Comparison of ENCODE assay signal across 22 cellular contexts in the genomic region with DNA sequence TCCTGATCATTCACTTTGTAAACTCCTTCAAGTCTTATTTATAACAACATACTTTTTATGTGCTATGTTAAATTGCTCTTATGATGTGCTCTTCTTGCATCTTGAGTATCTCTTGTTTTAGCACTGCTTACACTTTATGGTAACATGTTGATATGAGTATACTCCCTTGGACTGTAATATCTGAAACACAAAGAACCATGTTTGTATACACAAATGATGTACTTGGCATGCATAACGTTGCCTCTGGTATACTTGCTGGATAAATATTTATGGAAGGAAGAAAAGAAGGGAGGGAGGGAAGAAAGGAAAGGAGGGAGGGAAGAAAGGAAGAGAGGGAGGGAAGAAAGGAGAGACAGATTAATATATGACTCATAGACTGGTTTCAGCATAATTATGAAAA.
DNase-seq lines count a peak whose midpoint lies in the region; ATAC-seq, FAIRE-seq and TF ChIP-seq lines count a peak whose summit lies in the region.
"Had no signal": no experiment of that assay in that cellular context is flagged by ENCODE, and none has a peak within 500 bp of the region (broad histone marks: within the 10 kb centered on the region; RNA-seq: fewer than 3 reads in every experiment).

No MANE protein-coding gene starts in this region.

- H2AFZ ChIP-seq in Karpas-422 (ENCODE audit: low read length) (peak overlapping the region; percentile 12; the same call in 1 of the 2 replicates), endothelial cell of umbilical vein (ENCODE audit: low read depth, low read length) (no peak overlapping the region), mesenchymal stem cell (ENCODE audit: low read depth, low read length) (no peak overlapping the region)

- H4K91ac ChIP-seq in mesenchymal stem cell (ENCODE audit: low read length), result no peak overlapping the region

- no peak overlapping the region for H3K14ac ChIP-seq in mesenchymal stem cell (ENCODE audit: low read length in 2 of 2)

- H3K9me1 ChIP-seq in endothelial cell of umbilical vein (replicated peaks; ENCODE audit: control insufficient read depth, extremely low read depth, insufficient read depth, low read length), result no peaks in the 10 kb centered on the region

- CTCF ChIA-PET in endothelial cell of umbilical vein (lab: Charles Lee), result no interaction called here

- H3K4me3 ChIP-seq in Karpas-422 (ENCODE audit: low read length) (no peak overlapping the region), endothelial cell of umbilical vein (replicated peaks in 1 of 3; ENCODE audit: insufficient read depth in 1 of 3, low read depth in 1 of 3, low read length in 3 of 3) (no peak overlapping the region), mesenchymal stem cell (ENCODE audit: insufficient read depth in 1 of 2, low read depth in 1 of 2, low read length in 2 of 2) (no peak overlapping the region), brain microvascular endothelial cell (ENCODE audit: low read depth, low read length) (no peak overlapping the region)
- H3K4me3 ChIP-seq: A549; BLaER1 treated with 17β-estradiol and CSF1 and Interleukin-3, amounts not matched to agents 10 nM and 100 nM; GM12878 had no signal

- H3K36me3 ChIP-seq in Karpas-422 (ENCODE audit: insufficient read depth, low read length) (no peaks in the 10 kb centered on the region), endothelial cell of umbilical vein (ENCODE audit: control insufficient read depth in 2 of 2, extremely low read depth in 1 of 2, insufficient read depth in 2 of 2, low read length in 2 of 2) (no peaks in the 10 kb centered on the region), mesenchymal stem cell (ENCODE audit: control insufficient read depth in 1 of 2, insufficient read depth in 2 of 2, low read depth in 1 of 2, low read length in 2 of 2) (no peaks in the 10 kb centered on the region), brain microvascular endothelial cell (replicated peaks) (no peaks in the 10 kb centered on the region)
- H3K36me3 ChIP-seq: BE2C; BLaER1 treated with 17β-estradiol and CSF1 and Interleukin-3, amounts not matched to agents 10 nM and 100 nM had no signal

- H3K4me2 ChIP-seq in Karpas-422 (ENCODE audit: low read depth, low read length, poor library complexity, severe bottlenecking), result no peak overlapping the region
- H3K4me2 ChIP-seq in endothelial cell of umbilical vein (ENCODE audit: insufficient read depth, low read length), result no peak overlapping the region
- no peak overlapping the region for H3K4me2 ChIP-seq in mesenchymal stem cell (ENCODE audit: low read length, poor library complexity, severe bottlenecking)
- H3K4me2 ChIP-seq: A549; BLaER1 treated with 17β-estradiol and CSF1 and Interleukin-3, amounts not matched to agents 10 nM and 100 nM had no signal

- no peak overlapping the region for H2AK5ac ChIP-seq in mesenchymal stem cell (ENCODE audit: low read length, severe bottlenecking)

- H2BK120ac ChIP-seq in mesenchymal stem cell (ENCODE audit: low read depth, low read length), result no peak overlapping the region

- no peak overlapping the region for H3K27ac ChIP-seq in Karpas-422 (ENCODE audit: low read length)
- no peak overlapping the region for H3K27ac ChIP-seq in endothelial cell of umbilical vein (ENCODE audit: insufficient read depth, low read depth, low read length)
- no peak overlapping the region for H3K27ac ChIP-seq in mesenchymal stem cell (ENCODE audit: low read length, poor library complexity, severe bottlenecking)
- H3K27ac ChIP-seq in brain microvascular endothelial cell, result no peak overlapping the region
- H3K27ac ChIP-seq: A549; BLaER1 treated with 17β-estradiol and CSF1 and Interleukin-3, amounts not matched to agents 10 nM and 100 nM had no signal

- H3K9me3 ChIP-seq in Karpas-422 (ENCODE audit: low read length), result no peaks in the 10 kb centered on the region
- H3K9me3 ChIP-seq in endothelial cell of umbilical vein (replicated peaks; ENCODE audit: control insufficient read depth, insufficient read depth, low read length), result no peaks in the 10 kb centered on the region
- no peaks in the 10 kb centered on the region for H3K9me3 ChIP-seq in mesenchymal stem cell (ENCODE audit: control insufficient read depth, low read length)
- H3K9me3 ChIP-seq: A549; BE2C; BLaER1 treated with 17β-estradiol and CSF1 and Interleukin-3, amounts not matched to agents 10 nM and 100 nM had no signal

- H3K18ac ChIP-seq in mesenchymal stem cell (ENCODE audit: low read depth in 1 of 2, low read length in 2 of 2), result no peak overlapping the region

- dilution Hi-C loops in endothelial cell of umbilical vein (cut with MboI; ENCODE audit: extremely low pct_ligation_motif_present, low sequenced_read_pairs), result no loop called here

- in situ Hi-C loops in brain microvascular endothelial cell (cut with HindIII; ENCODE audit: low pct_ligation_motif_present, low sequenced_read_pairs), result no loop called here

- H3K4ac ChIP-seq in mesenchymal stem cell (ENCODE audit: low read depth in 1 of 2, low read length in 2 of 2), result no peak overlapping the region

- no peak overlapping the region for H2BK15ac ChIP-seq in mesenchymal stem cell (ENCODE audit: low read depth, poor library complexity, severe bottlenecking)

- H3K79me1 ChIP-seq in mesenchymal stem cell (replicated peaks; ENCODE audit: low read length, poor library complexity, severe bottlenecking), result no peaks in the 10 kb centered on the region

- H4K20me1 ChIP-seq in Karpas-422 (ENCODE audit: insufficient read depth, low read depth, low read length) (no peaks in the 10 kb centered on the region), endothelial cell of umbilical vein (replicated peaks; ENCODE audit: control insufficient read depth, extremely low read depth, insufficient read depth, low read length) (no peaks in the 10 kb centered on the region)
- H4K20me1 ChIP-seq: BLaER1 treated with 17β-estradiol and CSF1 and Interleukin-3, amounts not matched to agents 10 nM and 100 nM had no signal

- H3K79me2 ChIP-seq in Karpas-422 (ENCODE audit: low read length), result no peaks in the 10 kb centered on the region
- H3K79me2 ChIP-seq in endothelial cell of umbilical vein (ENCODE audit: control insufficient read depth, insufficient read depth, low read length), result no peaks in the 10 kb centered on the region

- no peak overlapping the region for H3K23ac ChIP-seq in mesenchymal stem cell (ENCODE audit: low read length in 2 of 2)

- H3K4me1 ChIP-seq in Karpas-422 (ENCODE audit: low read length) (no peaks in the 10 kb centered on the region), endothelial cell of umbilical vein (ENCODE audit: control insufficient read depth, extremely low read depth, insufficient read depth, low read length) (no peaks in the 10 kb centered on the region), mesenchymal stem cell (ENCODE audit: control insufficient read depth, insufficient read depth, low read depth, low read length) (no peaks in the 10 kb centered on the region)
- H3K4me1 ChIP-seq: BLaER1 treated with 17β-estradiol and CSF1 and Interleukin-3, amounts not matched to agents 10 nM and 100 nM had no signal

- no TSS peak for BruUV-seq in endothelial cell of umbilical vein (replicated peaks; lab: Mats Ljungman, UMichigan)

- ATAC-seq in GM19023 (IDR thresholded peaks at IDR 0.05; ENCODE audit: unreplicated experiment), result no peak
- no peak for ATAC-seq in omental fat pad (ENCODE audit: low FRiP score)
- ATAC-seq: A549, GM12878 had no signal

- no peak for FAIRE-seq in endothelial cell of umbilical vein (lab: Jason Lieb, UNC)
- FAIRE-seq: A549, GM12878 had no signal

- TF ChIP-seq POLR2A in endothelial cell of umbilical vein (IDR thresholded peaks at IDR 0.05; ENCODE audit: low read depth, low read length), result no peak

- H3K27me3 ChIP-seq in Karpas-422 (ENCODE audit: low read length) (no peaks in the 10 kb centered on the region), endothelial cell of umbilical vein (ENCODE audit: control insufficient read depth in 2 of 2, insufficient read depth in 2 of 2, low read length in 2 of 2) (no peaks in the 10 kb centered on the region), mesenchymal stem cell (ENCODE audit: control insufficient read depth in 1 of 2, insufficient read depth in 1 of 2, low read length in 2 of 2) (no peaks in the 10 kb centered on the region), brain microvascular endothelial cell (replicated peaks) (no peaks in the 10 kb centered on the region)
- H3K27me3 ChIP-seq: BE2C; BLaER1 treated with 17β-estradiol and CSF1 and Interleukin-3, amounts not matched to agents 10 nM and 100 nM had no signal

- H2BK5ac ChIP-seq in mesenchymal stem cell (ENCODE audit: low read depth, low read length, poor library complexity, severe bottlenecking), result no peak overlapping the region

- no peak overlapping the region for H3K9ac ChIP-seq in Karpas-422 (ENCODE audit: low read length)
- no peak overlapping the region for H3K9ac ChIP-seq in endothelial cell of umbilical vein (replicated peaks; ENCODE audit: extremely low read depth, insufficient read depth, low read length)
- no peak overlapping the region for H3K9ac ChIP-seq in mesenchymal stem cell (ENCODE audit: low read length)
- H3K9ac ChIP-seq: BLaER1 treated with 17β-estradiol and CSF1 and Interleukin-3, amounts not matched to agents 10 nM and 100 nM had no signal

- POLR2A ChIA-PET in endothelial cell of umbilical vein (lab: Charles Lee), result no interaction called here

- no peak overlapping the region for H4K8ac ChIP-seq in mesenchymal stem cell (ENCODE audit: low read length)

- no peaks in the 10 kb centered on the region for H3K9me2 ChIP-seq in Karpas-422 (replicated peaks; ENCODE audit: insufficient read depth, low read length)

- intact Hi-C loops in endothelial cell of umbilical vein (cut with micrococcal nuclease), result no loop called here

- no peak overlapping the region for H2BK12ac ChIP-seq in mesenchymal stem cell (ENCODE audit: low read length in 2 of 2)

- DNase-seq in H4 (ENCODE audit: low spot score), result peak; percentile 3
- DNase-seq in Karpas-422, result no peak
- peak; percentile 2 for DNase-seq in endothelial cell of umbilical vein (ENCODE audit: low read depth, low spot score)
- DNase-seq in mesenchymal stem cell, result peak; percentile 16
- DNase-seq in omental fat pad (ENCODE audit: low spot score), result no peak
- no peak for DNase-seq in brain microvascular endothelial cell
- DNase-seq: 8988T; ACHN; AML-193; BE2C; CD4-positive, alpha-beta T cell; CD8-positive, alpha-beta memory T cell; DMS153; DND-41; GDM1; GOT3; H7; HCEC 1CT had no signal

- TF ChIP-seq CTCF in endothelial cell of umbilical vein (IDR thresholded peaks at IDR 0.05; ENCODE audit: extremely low read depth in 1 of 2, insufficient read depth in 1 of 2, low read depth in 1 of 2, low read length in 2 of 2), result no peak
- TF ChIP-seq CTCF in omental fat pad (IDR thresholded peaks at IDR 0.05), result no peak
- TF ChIP-seq CTCF in brain microvascular endothelial cell (IDR thresholded peaks at IDR 0.05; ENCODE audit: low read depth, low read length, missing control alignments), result no peak

- 13% methylated on average over 1 of the region's 1 CpG for WGBS in mesenchymal stem cell

TF ChIP-seq in endothelial cell of umbilical vein, 7 proteins besides CTCF, POLR2A, EP300 and RAD21 (continues in another document):
- TF ChIP-seq FOS (IDR thresholded peaks at IDR 0.05; ENCODE audit: borderline replicate concordance, insufficient read depth, low read length) (no peak), EZH2 (IDR thresholded peaks at IDR 0.05; ENCODE audit: borderline replicate concordance, low read depth, low read length, severe bottlenecking) (no peak), GATA2 (IDR thresholded peaks at IDR 0.05; ENCODE audit: insufficient read depth, insufficient read length, low read depth, low read length) (no peak)

Comparison
In these comparisons a context has a peak if more than half of its experiments do, and no peak if none do; other contexts are left out.
1. DNase-seq: peak in H4 (single experiment), endothelial cell of umbilical vein (single experiment) and mesenchymal stem cell (single experiment); none in Karpas-422 (single experiment), omental fat pad (single experiment) and brain microvascular endothelial cell (single experiment).